Comparison of ENCODE assay signal across 9 cellular contexts in the genomic region with DNA sequence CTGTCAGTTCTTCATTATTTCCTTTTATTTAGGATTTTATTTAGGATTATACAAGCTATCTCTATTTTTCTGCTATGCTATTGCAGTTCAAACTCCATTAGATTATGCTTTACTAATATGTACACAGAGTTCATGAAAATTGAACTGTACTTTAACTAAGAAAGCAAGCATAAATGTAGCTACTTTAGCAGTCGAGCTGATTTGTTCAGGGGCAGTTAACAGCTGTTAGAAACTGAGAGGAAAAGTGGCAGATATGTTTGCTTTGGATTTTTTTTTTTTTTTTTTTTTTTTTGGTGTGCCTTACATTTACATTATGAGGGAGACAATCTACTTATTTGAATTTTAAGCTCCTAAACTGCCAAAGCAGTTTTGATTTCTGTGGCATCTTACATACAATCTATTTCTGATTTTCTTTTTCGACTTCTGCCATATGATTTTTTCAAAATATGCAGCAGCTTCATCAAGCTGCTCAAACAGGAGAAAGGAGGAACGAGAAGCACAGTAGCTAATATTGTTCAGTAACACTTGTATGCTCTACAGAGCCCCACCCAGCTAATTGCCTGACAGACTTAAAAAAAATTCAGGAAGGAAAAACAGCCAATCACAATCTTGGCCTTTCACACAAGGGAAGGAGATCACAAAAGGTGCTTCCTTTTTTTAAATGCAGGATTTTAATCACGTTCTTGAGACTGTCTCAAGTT.
DNase-seq lines count a peak whose midpoint lies in the region; ATAC-seq and TF ChIP-seq lines count a peak whose summit lies in the region.
"Had no signal": no experiment of that assay in that cellular context is flagged by ENCODE, and none has a peak within 500 bp of the region (broad histone marks: within the 10 kb centered on the region; RNA-seq: fewer than 3 reads in every experiment).

No MANE protein-coding gene starts in this region.

- CTCF ChIA-PET in CD8-positive, alpha-beta memory T cell (lab: Charles Lee), result interaction anchor here (1.3 kb wide), 1 partner anchor 10 kb away, joined by 3 read pairs; no protein-coding TSS in a partner anchor

- peaks cover 0 to 1% of the 10 kb centered on the region in 2 donors for H3K27me3 Mint-ChIP-seq in CD8-positive, alpha-beta memory T cell

- H3K9me3 ChIP-seq in colonic mucosa, result no peaks in the 10 kb centered on the region
- H3K9me3 ChIP-seq in Peyer's patch, result no peaks in the 10 kb centered on the region
- H3K9me3 ChIP-seq in CD8-positive, alpha-beta memory T cell (ENCODE audit: low read length), result no peaks in the 10 kb centered on the region

- H3K27ac ChIP-seq in colonic mucosa, result no peak overlapping the region
- H3K27ac ChIP-seq in Peyer's patch, result no peak overlapping the region
- H3K27ac ChIP-seq in CD8-positive, alpha-beta memory T cell (ENCODE audit: low read depth, low read length), result no peak overlapping the region

- H3K9ac ChIP-seq in colonic mucosa (ENCODE audit: low read depth in 2 of 2, low read length in 2 of 2), result no peak overlapping the region

- intact Hi-C loops in colonic mucosa (cut with DNase I), result no loop called here

- no peak for TF ChIP-seq CTCF in colonic mucosa (IDR thresholded peaks at IDR 0.05)
- no peak for TF ChIP-seq CTCF in Peyer's patch (IDR thresholded peaks at IDR 0.05)

- H3K4me1 ChIP-seq in colonic mucosa (no peaks in the 10 kb centered on the region), Peyer's patch (no peaks in the 10 kb centered on the region)
- no peaks in the 10 kb centered on the region for H3K4me1 ChIP-seq in CD8-positive, alpha-beta memory T cell (ENCODE audit: insufficient read depth, low read length)

- POLR2A ChIA-PET in CD8-positive, alpha-beta memory T cell (lab: Charles Lee), result no interaction called here

- H3K36me3 ChIP-seq in colonic mucosa, result no peaks in the 10 kb centered on the region
- H3K36me3 ChIP-seq in Peyer's patch, result no peaks in the 10 kb centered on the region
- no peaks in the 10 kb centered on the region for H3K36me3 ChIP-seq in CD8-positive, alpha-beta memory T cell (ENCODE audit: insufficient read depth, low read length)
- no peaks in the 10 kb centered on the region for H3K36me3 ChIP-seq in H7 (replicated peaks; ENCODE audit: control insufficient read depth, insufficient read depth, low read length)

- H3K4me3 ChIP-seq in colonic mucosa, result no peak overlapping the region
- no peak overlapping the region for H3K4me3 ChIP-seq in Peyer's patch
- no peak overlapping the region for H3K4me3 ChIP-seq in CD8-positive, alpha-beta memory T cell (ENCODE audit: low read length)
- no peak overlapping the region for H3K4me3 ChIP-seq in H7 (ENCODE audit: insufficient read depth, low read depth, low read length)

- H3K4me1 Mint-ChIP-seq in CD8-positive, alpha-beta memory T cell, result peaks cover 14 to 16% (median 14%) of the 10 kb centered on the region in 3 donors

- DNase-seq in COLO829 (ENCODE audit: low spot score) (peak; percentile 26), NCI-H2227 treated with DMSO at 0.1 percent for 48 hours (lab: John Stamatoyannopoulos, UW) (peak; percentile 34), colonic mucosa (peak; percentile 36), Peyer's patch (no peak), H7 (no peak)
- no peak for DNase-seq in CD8-positive, alpha-beta memory T cell
- DNase-seq in activated effector memory CD4-positive, alpha-beta T cell treated with anti-CD3 and anti-CD28 coated beads, Interleukin-2, amount 50 U/mL, for 16 hours, result no peak
- DNase-seq: activated CD4-positive, CD25-positive, alpha-beta regulatory T cell had no signal

- H3K9me3 Mint-ChIP-seq in CD8-positive, alpha-beta memory T cell, result no peaks in the 10 kb centered on the region

- no peak overlapping the region for H3K27ac Mint-ChIP-seq in CD8-positive, alpha-beta memory T cell

- no peak for TF ChIP-seq POLR2A in Peyer's patch (IDR thresholded peaks at IDR 0.05)

- H3K27me3 ChIP-seq in colonic mucosa (no peaks in the 10 kb centered on the region), Peyer's patch (no peaks in the 10 kb centered on the region), H7 (ENCODE audit: control insufficient read depth, insufficient read depth, low read length) (no peaks in the 10 kb centered on the region)
- H3K27me3 ChIP-seq in CD8-positive, alpha-beta memory T cell (ENCODE audit: insufficient read depth, low read length, poor library complexity, severe bottlenecking), result no peaks in the 10 kb centered on the region

- H3K36me3 Mint-ChIP-seq in CD8-positive, alpha-beta memory T cell, result peaks cover 6 to 15% (median 12%) of the 10 kb centered on the region in 3 donors

- ATAC-seq in HG02885 (IDR thresholded peaks at IDR 0.05; ENCODE audit: poor library complexity, unreplicated experiment), result peak; percentile 50

- no peak overlapping the region for H3K4me3 Mint-ChIP-seq in CD8-positive, alpha-beta memory T cell

Comparison
In these comparisons a context has a peak if more than half of its experiments do, and no peak if none do; other contexts are left out.
1. DNase-seq: peak in COLO829 (single experiment), NCI-H2227 treated with DMSO at 0.1 percent for 48 hours (single experiment) and colonic mucosa (single experiment); none in Peyer's patch (0 of 3), CD8-positive, alpha-beta memory T cell (0 of 5), H7 (single experiment) and activated effector memory CD4-positive, alpha-beta T cell treated with anti-CD3 and anti-CD28 coated beads, Interleukin-2, amount 50 U/mL, for 16 hours (single experiment).